Comparison of ENCODE assay signal across 17 cellular contexts in genomic region chr5:122871669-122872068, GRCh38. TPM values are rescaled to one million over a fixed set of nuclear protein-coding genes. Genes with fewer than 3 reads are reported as not detected.
A peak's percentile ranks its signal among the peaks of the same experiment; 100 is the strongest.
DNase-seq lines count a peak whose midpoint lies in the region; ATAC-seq and TF ChIP-seq lines count a peak whose summit lies in the region.
"Had no signal": no experiment of that assay in that cellular context is flagged by ENCODE, and none has a peak within 500 bp of the region (broad histone marks: within the 10 kb centered on the region; RNA-seq: fewer than 3 reads in every experiment).

No MANE protein-coding gene starts in this region.

- ATAC-seq in HG02884 (IDR thresholded peaks at IDR 0.05; ENCODE audit: unreplicated experiment): no peak

- no peak for TF ChIP-seq CTCF in epithelial cell of esophagus (IDR thresholded peaks at IDR 0.05; ENCODE audit: insufficient read depth, low read depth, low read length, missing control alignments)

- peak; percentile 40 for DNase-seq in AG08395 (ENCODE audit: low spot score)
- DNase-seq in H4 (ENCODE audit: low spot score): peak; percentile 26
- peak; percentile 64 for DNase-seq in epithelial cell of esophagus (ENCODE audit: low read depth)
- DNase-seq in kidney tubule cell (ENCODE audit: low spot score): peak; percentile 4
- no peak for DNase-seq in foreskin melanocyte
- DNase-seq in ecto neural progenitor cell (ENCODE audit: low spot score): no peak
- no peak for DNase-seq in NCI-H510A (lab: John Stamatoyannopoulos, UW)
- DNase-seq: DMS79 treated with DMSO at 0.1 percent for 48 hours, GDM1, IMR-90, Karpas-422, MG63, NCI-H1092, NCI-H524 had no signal

- H3K4me3 ChIP-seq in epithelial cell of esophagus (ENCODE audit: low read length): no peak overlapping the region
- H3K4me3 ChIP-seq: HAP-1, MG63, SK-N-MC had no signal

RNA-seq across cellular contexts. Expression of gene SNX24, which starts 26.3 kb away (rescaled TPM):
- total RNA-seq in H4 (2014; rRNA removed; shearing (Covaris generic)): 26.7 and 40.5 TPM in 2 replicates

Comparison
In these comparisons a context has a peak if more than half of its experiments do, and no peak if none do; other contexts are left out.
1. DNase-seq: peak in AG08395 (single experiment), H4 (single experiment), epithelial cell of esophagus (single experiment) and kidney tubule cell (single experiment); none in foreskin melanocyte (single experiment), ecto neural progenitor cell (single experiment) and NCI-H510A (single experiment).